ENCODE assay signal across 12 cellular contexts in the genomic region with DNA sequence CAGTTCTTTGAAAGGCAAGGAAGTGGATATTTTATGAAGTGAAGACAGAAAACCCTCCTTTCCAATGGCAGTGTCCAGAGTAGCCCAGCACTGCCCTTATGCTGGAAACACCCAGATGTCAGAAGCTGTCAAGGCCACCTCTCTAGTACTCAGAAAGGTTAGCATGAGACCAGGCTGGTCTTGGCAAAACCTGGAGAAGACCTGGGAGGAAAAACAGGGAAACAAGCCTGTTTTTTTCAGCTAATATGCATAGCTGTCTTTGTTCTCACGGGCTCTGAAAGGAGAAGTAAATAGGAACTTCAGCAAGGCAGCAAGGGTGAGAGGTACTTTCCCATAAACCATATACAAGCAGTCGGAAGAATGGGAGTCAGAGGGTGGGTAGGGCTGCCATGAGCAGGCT.
"Had no signal": no experiment of that assay in that cellular context is flagged by ENCODE, and none has a peak within 500 bp of the region (broad histone marks: within the 10 kb centered on the region; RNA-seq: fewer than 3 reads in every experiment).

No MANE protein-coding gene starts in this region.

- DNase-seq: activated CD4-positive, alpha-beta T cell treated with anti-CD3 and anti-CD28 coated beads for 48 hours; activated CD8-positive, alpha-beta memory T cell treated with anti-CD3 and anti-CD28 coated beads, Interleukin-2, amount 50 U/mL, for 48 hours; activated CD8-positive, alpha-beta T cell treated with anti-CD3 and anti-CD28 coated beads, Interleukin-2, amount 10 ng/mL, durations not matched to agents 7 days and 5 days; activated naive CD4-positive, alpha-beta T cell; effector memory CD8-positive, alpha-beta T cell; erythroblast; substantia nigra; T-helper 9 cell; trophoblast cell; WERI-Rb-1 had no signal

- H3K9me3 Mint-ChIP-seq: effector memory CD8-positive, alpha-beta T cell; stimulated activated memory B cell treated with anti-CD40 and anti-IgM and Interleukin-4, amounts not matched to agents 10 μg/mL and 1 μg/mL and 100 μg/mL, for 72 hours had no signal

- H3K4me3 ChIP-seq: smooth muscle cell had no signal

- H3K4me3 Mint-ChIP-seq: activated CD8-positive, alpha-beta T cell treated with anti-CD3 and anti-CD28 coated beads, Interleukin-2, amount 10 ng/mL, durations not matched to agents 7 days and 5 days; effector memory CD8-positive, alpha-beta T cell; stimulated activated memory B cell treated with anti-CD40 and anti-IgM and Interleukin-4, amounts not matched to agents 10 μg/mL and 1 μg/mL and 100 μg/mL, for 72 hours had no signal

- H3K27me3 Mint-ChIP-seq: effector memory CD8-positive, alpha-beta T cell; stimulated activated memory B cell treated with anti-CD40 and anti-IgM and Interleukin-4, amounts not matched to agents 10 μg/mL and 1 μg/mL and 100 μg/mL, for 72 hours had no signal

- H3K27ac Mint-ChIP-seq: activated CD8-positive, alpha-beta T cell treated with anti-CD3 and anti-CD28 coated beads, Interleukin-2, amount 10 ng/mL, durations not matched to agents 7 days and 5 days; stimulated activated memory B cell treated with anti-CD40 and anti-IgM and Interleukin-4, amounts not matched to agents 10 μg/mL and 1 μg/mL and 100 μg/mL, for 72 hours had no signal

- ATAC-seq: activated CD8-positive, alpha-beta T cell treated with anti-CD3 and anti-CD28 coated beads, Interleukin-2, amount 10 ng/mL, durations not matched to agents 7 days and 5 days; effector memory CD8-positive, alpha-beta T cell; stimulated activated memory B cell treated with anti-CD40 and anti-IgM and Interleukin-4, amounts not matched to agents 10 μg/mL and 1 μg/mL and 100 μg/mL, for 72 hours had no signal
